8 cellular contexts compared by ENCODE assay signal in the genomic region with DNA sequence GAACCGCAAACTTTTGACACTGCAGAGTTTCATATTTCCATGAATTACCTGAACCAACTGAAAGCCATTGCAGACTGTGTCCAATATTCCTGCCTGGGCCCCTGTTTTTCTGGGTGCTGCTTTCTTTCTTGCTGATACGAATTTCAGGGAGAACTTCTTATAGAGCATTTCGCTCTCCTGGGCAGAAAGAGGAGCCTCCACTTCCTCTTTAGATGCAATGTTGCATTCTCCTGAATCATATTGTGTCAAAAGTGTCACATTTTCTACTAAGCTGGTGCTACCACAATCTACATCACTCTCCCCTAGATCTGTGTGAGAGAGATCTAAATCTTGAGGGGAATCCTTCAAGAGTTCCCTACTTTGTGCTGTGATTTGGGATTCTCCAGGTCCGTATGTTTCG.
DNase-seq lines count a peak whose midpoint lies in the region; ATAC-seq, FAIRE-seq and TF ChIP-seq lines count a peak whose summit lies in the region.

No MANE protein-coding gene starts in this region.

- 64% methylated on average over 5 of the region's 5 CpGs for WGBS in right cardiac atrium
- 70% methylated on average over 5 of the region's 5 CpGs for WGBS in K562 (ENCODE audit: insufficient coverage, low coverage, missing lambda C conversion rate)

- peak; percentile 23 for FAIRE-seq in K562 (lab: Jason Lieb, UNC)

- POLR2A ChIA-PET in K562 (lab: Yijun Ruan, JAX), result interaction anchor here (0.9 to 1.8 kb wide), 6 partner anchors 9 to 29 kb away, joined by 3 to 5 read pairs (median 4); no protein-coding TSS in a partner anchor

- H3K27ac ChIP-seq in right cardiac atrium (ENCODE audit: low read length) (peak overlapping the region; percentile 48), K562 (ENCODE audit: extremely low read depth, low read depth, low read length) (no peak overlapping the region), mucosa of rectum (ENCODE audit: low read depth in 2 of 2, low read length in 2 of 2) (peak overlapping the region; percentile 91 to 92)

- TF ChIP-seq EP300 in K562 (IDR thresholded peaks at IDR 0.05; ENCODE audit: low read length), result no peak

- H2AFZ ChIP-seq in K562 (ENCODE audit: low read depth, low read length), result 0 out of 2 replicates have a peak overlapping the region, but pooled peaks have one; percentile 92

- peaks cover 5% of the 10 kb centered on the region for H3K4me1 ChIP-seq in right cardiac atrium (ENCODE audit: control insufficient read depth, insufficient read depth, low read length)
- peaks cover 6 to 25% of the 10 kb centered on the region in 2 experiments; a peak in 4 of 5 replicates for H3K4me1 ChIP-seq in K562 (replicated peaks in 1 of 2; ENCODE audit: control insufficient read depth in 2 of 2, insufficient read depth in 2 of 2, low read length in 2 of 2)
- peaks cover 4 to 23% of the 10 kb centered on the region in 2 donors for H3K4me1 ChIP-seq in mucosa of rectum (ENCODE audit: control insufficient read depth in 2 of 2, insufficient read depth in 2 of 2, low read length in 2 of 2)

- H3K4me2 ChIP-seq in K562 (ENCODE audit: insufficient read depth, low read length), result peak overlapping the region; percentile 90; the same call in 1 of the 2 replicates

- TF ChIP-seq RAD21 in K562 (CRISPR knock-in tag; conservative IDR thresholded peaks at IDR 0.05 in 1 of 2, IDR thresholded peaks at IDR 0.05 in 1 of 2), result no peak

- in situ Hi-C loops in K562 (cut with MboI), result no loop called here

- no peak for ATAC-seq in right cardiac atrium
- ATAC-seq in left ventricle myocardium superior, result no peak
- no peak for ATAC-seq in K562
- no peak for ATAC-seq in GM21723 (IDR thresholded peaks at IDR 0.05; ENCODE audit: unreplicated experiment)
- ATAC-seq in GM21576 (IDR thresholded peaks at IDR 0.05; ENCODE audit: unreplicated experiment), result no peak

- no peaks in the 10 kb centered on the region for H3K27me3 ChIP-seq in right cardiac atrium (ENCODE audit: control insufficient read depth, insufficient read depth)
- no peaks in the 10 kb centered on the region for H3K27me3 ChIP-seq in K562 (ENCODE audit: control insufficient read depth in 2 of 2, insufficient read depth in 2 of 2, low read length in 2 of 2)
- H3K27me3 ChIP-seq in mucosa of rectum (ENCODE audit: control insufficient read depth in 2 of 2, insufficient read depth in 2 of 2, low read length in 2 of 2), result no peaks in the 10 kb centered on the region

- BruUV-seq in K562 (replicated peaks; lab: Mats Ljungman, UMichigan), result no TSS peak

- no peaks in the 10 kb centered on the region for H4K20me1 ChIP-seq in K562 (replicated peaks; ENCODE audit: control insufficient read depth, insufficient read depth, low read length)

- intact Hi-C loops in right cardiac atrium (cut with DNase I) (no loop called here), left ventricle myocardium superior (cut with micrococcal nuclease) (no loop called here), K562 (cut with micrococcal nuclease) (loop anchor here (5.0 kb wide), 1 partner anchor 48 kb away; no protein-coding TSS in a partner anchor)

- H3K9ac ChIP-seq in K562 (ENCODE audit: insufficient read depth in 1 of 2, low read depth in 2 of 2, low read length in 2 of 2), result no peak overlapping the region
- H3K9ac ChIP-seq in mucosa of rectum (ENCODE audit: low read depth in 1 of 2, low read length in 2 of 2), result peak overlapping the region in 1 of 2 donors; percentile 77

- DNase-seq in right cardiac atrium, result no peak
- DNase-seq in left ventricle myocardium superior, result no peak
- DNase-seq in K562 (ENCODE audit: extremely low read depth in 1 of 4, low spot score in 3 of 4), result no peak
- DNase-seq in activated naive CD4-positive, alpha-beta T cell (lab: John Stamatoyannopoulos, UW), result no peak
- no peak for DNase-seq in stimulated activated naive CD4-positive, alpha-beta T cell treated with Interleukin-2 at 50 U/mL for 16 hours (lab: John Stamatoyannopoulos, UW)

- H3K36me3 ChIP-seq in K562 (ENCODE audit: control insufficient read depth, insufficient read depth, low read length) (no peaks in the 10 kb centered on the region), mucosa of rectum (ENCODE audit: control insufficient read depth in 2 of 2, insufficient read depth in 2 of 2, low read length in 2 of 2) (peaks cover 11% of the 10 kb centered on the region in 2 donors)

- H3K9me3 ChIP-seq in right cardiac atrium (ENCODE audit: control insufficient read depth, low read length), result no peaks in the 10 kb centered on the region
- no peaks in the 10 kb centered on the region for H3K9me3 ChIP-seq in K562 (replicated peaks; ENCODE audit: control insufficient read depth, insufficient read depth, low read depth, low read length)
- H3K9me3 ChIP-seq in mucosa of rectum (ENCODE audit: control insufficient read depth in 2 of 2, low read length in 2 of 2), result no peaks in the 10 kb centered on the region

- TF ChIP-seq CTCF in K562 (IDR thresholded peaks at IDR 0.05 in 2 of 3, conservative IDR thresholded peaks at IDR 0.05 in 1 of 3; ENCODE audit: insufficient read depth in 2 of 3, low read depth in 1 of 3, low read length in 3 of 3), result no peak

- no peaks in the 10 kb centered on the region for H3K9me1 ChIP-seq in K562 (ENCODE audit: control insufficient read depth, insufficient read depth, low read length)

- peak overlapping the region; percentile 80 for H3K4me3 ChIP-seq in right cardiac atrium (ENCODE audit: low read length)
- no peak overlapping the region for H3K4me3 ChIP-seq in K562
- H3K4me3 ChIP-seq in mucosa of rectum (ENCODE audit: low read length in 2 of 2), result peak overlapping the region; percentile 78 to 88

- H3K79me2 ChIP-seq in K562 (ENCODE audit: control insufficient read depth, insufficient read depth, low read length), result peaks cover 11% of the 10 kb centered on the region; the same call in 1 of the 3 replicates

- CTCF ChIA-PET in K562 (lab: Yijun Ruan, JAX; ENCODE audit: low intra/inter-chr PET ratio), result no interaction called here

- TF ChIP-seq POLR2A in K562 (conservative IDR thresholded peaks at IDR 0.05), result no peak

TF ChIP-seq in K562, 482 proteins besides CTCF, POLR2A, EP300 and RAD21:
- no peak for TF ChIP-seq TCF15 (CRISPR knock-in tag; IDR thresholded peaks at IDR 0.05)
- peak; percentile 95 for TF ChIP-seq SPI1 (IDR thresholded peaks at IDR 0.05; ENCODE audit: borderline replicate concordance, low read depth, low read length)
- peak; percentile 15 for TF ChIP-seq MEIS2 (IDR thresholded peaks at IDR 0.05; ENCODE audit: partially characterized antibody)
TF ChIP-seq in K562: peak in this region for 2.
